Comparison of ENCODE assay signal across 13 cellular contexts in genomic region chr15:88909956-88910831, GRCh38. TPM values are rescaled to one million over a fixed set of nuclear protein-coding genes. Genes with fewer than 3 reads are reported as not detected.
A peak's percentile ranks its signal among the peaks of the same experiment; 100 is the strongest.
DNase-seq lines count a peak whose midpoint lies in the region; FAIRE-seq and TF ChIP-seq lines count a peak whose summit lies in the region.
"Had no signal": no experiment of that assay in that cellular context is flagged by ENCODE, and none has a peak within 500 bp of the region (broad histone marks: within the 10 kb centered on the region; RNA-seq: fewer than 3 reads in every experiment).

No MANE protein-coding gene starts in this region.

- no peak for DNase-seq in T-helper 2 cell treated with Interferon-gamma antibody and Interleukin-4, amounts not matched to agents 5 μg/mL and 100 μg/mL, for 36 hours (ENCODE audit: low spot score)
- no peak for DNase-seq in T-helper 2 cell
- peak in 1 of 2 donors; percentile 65 for DNase-seq in ascending aorta (ENCODE audit: low spot score in 2 of 2)
- DNase-seq in tibial artery: no peak
- no peak for DNase-seq in NCI-H146 treated with DMSO at 0.1 percent for 48 hours (lab: John Stamatoyannopoulos, UW; ENCODE audit: unreplicated experiment)
- DNase-seq in RKO (ENCODE audit: low spot score): no peak
- DNase-seq in GM19239 (ENCODE audit: insufficient read length, low spot score): no peak
- DNase-seq: activated CD4-positive, alpha-beta memory T cell treated with anti-CD3 and anti-CD28 coated beads for 36 hours; GF-D8; pancreas; stimulated activated CD4-positive, alpha-beta T cell treated with anti-CD3 and anti-CD28 coated beads, Interleukin-4, amount 100 ng/mL, for 4 hours had no signal

- H3K4me1 ChIP-seq in ascending aorta: peaks cover 26 to 63% of the 10 kb centered on the region in 2 donors
- H3K4me1 ChIP-seq in iPS-20b (ENCODE audit: insufficient read depth, low read length): peaks cover 17% of the 10 kb centered on the region; the same call in 1 of the 2 replicates
- H3K4me1 ChIP-seq in tibial artery: peaks cover 4 to 83% (median 66%) of the 10 kb centered on the region in 4 donors

- peak overlapping the region; percentile 14 for H3K27ac Mint-ChIP-seq in T-helper 2 cell treated with Interferon-gamma antibody and Interleukin-4, amounts not matched to agents 5 μg/mL and 100 μg/mL, for 36 hours
- H3K27ac Mint-ChIP-seq: activated CD4-positive, alpha-beta memory T cell treated with anti-CD3 and anti-CD28 coated beads for 36 hours had no signal

- no peaks in the 10 kb centered on the region for H3K9me3 ChIP-seq in ascending aorta
- H3K9me3 ChIP-seq in iPS-20b (ENCODE audit: insufficient read depth, low read depth, low read length): no peaks in the 10 kb centered on the region
- no peaks in the 10 kb centered on the region for H3K9me3 ChIP-seq in tibial artery
- H3K9me3 ChIP-seq: pancreas had no signal

- intact Hi-C loops in ascending aorta (cut with DNase I): no loop called here
- intact Hi-C loops in tibial artery (cut with DNase I; ENCODE audit: low total_unique reads): loop anchor here (5.0 to 10.0 kb wide), 2 partner anchors 92 to 665 kb away; no protein-coding TSS in a partner anchor

- H3K36me3 Mint-ChIP-seq in T-helper 2 cell treated with Interferon-gamma antibody and Interleukin-4, amounts not matched to agents 5 μg/mL and 100 μg/mL, for 36 hours (ENCODE audit: low read depth): peaks cover 6% of the 10 kb centered on the region
- H3K36me3 Mint-ChIP-seq: activated CD4-positive, alpha-beta memory T cell treated with anti-CD3 and anti-CD28 coated beads for 36 hours had no signal

- peaks cover 21% of the 10 kb centered on the region for H3K4me1 Mint-ChIP-seq in T-helper 2 cell treated with Interferon-gamma antibody and Interleukin-4, amounts not matched to agents 5 μg/mL and 100 μg/mL, for 36 hours (ENCODE audit: low read depth)

- H3K4me3 ChIP-seq in ascending aorta: peak overlapping the region; percentile 88 to 89
- peak overlapping the region; percentile 98; the same call in 1 of the 2 replicates for H3K4me3 ChIP-seq in iPS-20b (ENCODE audit: low read length)
- H3K4me3 ChIP-seq in tibial artery: peak overlapping the region; percentile 80
- H3K4me3 ChIP-seq: pancreas had no signal

- H3K36me3 ChIP-seq in ascending aorta (peaks cover 37 to 64% of the 10 kb centered on the region in 2 donors), iPS-20b (ENCODE audit: insufficient read depth, low read depth, low read length) (peaks cover 68% of the 10 kb centered on the region), tibial artery (peaks cover 45 to 59% (median 49%) of the 10 kb centered on the region in 3 donors)
- H3K36me3 ChIP-seq: pancreas had no signal

- H3K27me3 ChIP-seq in ascending aorta: no peaks in the 10 kb centered on the region
- no peaks in the 10 kb centered on the region for H3K27me3 ChIP-seq in iPS-20b (ENCODE audit: insufficient read depth, low read length)
- H3K27me3 ChIP-seq in tibial artery: no peaks in the 10 kb centered on the region
- H3K27me3 ChIP-seq: pancreas had no signal

- H3K9me3 Mint-ChIP-seq in T-helper 2 cell treated with Interferon-gamma antibody and Interleukin-4, amounts not matched to agents 5 μg/mL and 100 μg/mL, for 36 hours: no peaks in the 10 kb centered on the region
- H3K9me3 Mint-ChIP-seq: activated CD4-positive, alpha-beta memory T cell treated with anti-CD3 and anti-CD28 coated beads for 36 hours had no signal

- no peaks in the 10 kb centered on the region for H3K27me3 Mint-ChIP-seq in T-helper 2 cell treated with Interferon-gamma antibody and Interleukin-4, amounts not matched to agents 5 μg/mL and 100 μg/mL, for 36 hours (ENCODE audit: low read depth)
- H3K27me3 Mint-ChIP-seq: activated CD4-positive, alpha-beta memory T cell treated with anti-CD3 and anti-CD28 coated beads for 36 hours had no signal

- peak overlapping the region; percentile 94 for H3K27ac ChIP-seq in ascending aorta
- no peak overlapping the region for H3K27ac ChIP-seq in iPS-20b (ENCODE audit: low read length)
- H3K27ac ChIP-seq in tibial artery: peak overlapping the region; percentile 87 to 95
- H3K27ac ChIP-seq: 22Rv1, pancreas had no signal

- no peak for TF ChIP-seq CTCF in ascending aorta (IDR thresholded peaks at IDR 0.05)
- TF ChIP-seq CTCF in tibial artery (IDR thresholded peaks at IDR 0.05): no peak

- H3K9ac ChIP-seq in iPS-20b (ENCODE audit: low read depth, low read length): no peak overlapping the region; the same call in 1 of the 2 replicates

- peak overlapping the region; percentile 54 for H3K4me3 Mint-ChIP-seq in T-helper 2 cell treated with Interferon-gamma antibody and Interleukin-4, amounts not matched to agents 5 μg/mL and 100 μg/mL, for 36 hours
- H3K4me3 Mint-ChIP-seq: activated CD4-positive, alpha-beta memory T cell treated with anti-CD3 and anti-CD28 coated beads for 36 hours had no signal

- FAIRE-seq in GM19239 (lab: Jason Lieb, UNC): no peak
- FAIRE-seq: pancreas had no signal

RNA-seq across cellular contexts. Expression of gene MFGE8, which starts 3.0 kb away (rescaled TPM):
- total RNA-seq in ascending aorta: 1,738 TPM

RNA-seq across cellular contexts. Expression of gene HAPLN3, which starts 14.8 kb away (rescaled TPM):
- total RNA-seq in ascending aorta: 189 TPM
